Comparison of ENCODE assay signal across 8 cellular contexts in the genomic region with DNA sequence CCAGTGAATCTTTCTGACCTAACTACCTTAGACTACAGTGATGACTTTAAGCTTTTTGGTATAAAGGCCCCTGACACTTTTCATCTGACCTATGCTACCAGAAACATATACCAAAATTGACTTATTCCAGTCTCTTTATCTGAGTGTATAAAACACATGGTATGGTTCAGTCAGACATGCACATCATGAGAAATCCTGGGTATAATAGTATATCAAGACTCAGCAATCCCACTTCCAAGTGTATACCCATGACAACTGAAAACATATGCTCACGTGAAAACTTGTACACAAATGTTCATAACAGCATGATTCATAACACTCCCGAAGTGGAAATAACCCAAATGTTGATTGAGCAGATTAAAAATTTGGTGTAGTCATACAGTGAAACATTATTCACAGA.
"Had no signal": no experiment of that assay in that cellular context is flagged by ENCODE, and none has a peak within 500 bp of the region (broad histone marks: within the 10 kb centered on the region; RNA-seq: fewer than 3 reads in every experiment).

No MANE protein-coding gene starts in this region.

- H3K4me3 Mint-ChIP-seq: GM23338, H9, HFFc6 had no signal

- DNase-seq: GM23248, GOT3, H7, H9, HCEC 1CT, HFFc6 had no signal

- ATAC-seq: GM23338, HCT116 had no signal

- H3K27ac Mint-ChIP-seq: GM23338, H9, HFFc6 had no signal
